Comparison of ENCODE assay signal across 8 cellular contexts in genomic region chr18:44759925-44760342, GRCh38.
A peak's percentile ranks its signal among the peaks of the same experiment; 100 is the strongest.
DNase-seq lines count a peak whose midpoint lies in the region; ATAC-seq and TF ChIP-seq lines count a peak whose summit lies in the region.

No MANE protein-coding gene starts in this region.

- H3K36me3 ChIP-seq in Peyer's patch, result no peaks in the 10 kb centered on the region
- no peaks in the 10 kb centered on the region for H3K36me3 ChIP-seq in mesendoderm (ENCODE audit: control insufficient read depth, insufficient read depth, low read length)

- DNase-seq in Peyer's patch, result peak in 1 of 3 donors; percentile 34
- peak; percentile 27 for DNase-seq in pons (ENCODE audit: low spot score)
- no peak for DNase-seq in mesendoderm
- DNase-seq in sciatic nerve (ENCODE audit: low spot score), result no peak
- no peak for DNase-seq in AG08396 (ENCODE audit: low spot score)
- no peak for DNase-seq in NCI-H1092 (lab: John Stamatoyannopoulos, UW)

- no peaks in the 10 kb centered on the region for H3K79me2 ChIP-seq in mesendoderm (ENCODE audit: control insufficient read depth, insufficient read depth, low read length)

- H3K4me3 ChIP-seq in Peyer's patch (no peak overlapping the region), mesendoderm (ENCODE audit: low read length) (no peak overlapping the region)

- H3K4me2 ChIP-seq in mesendoderm (ENCODE audit: low read length), result no peak overlapping the region

- H3K9me3 ChIP-seq in Peyer's patch, result no peaks in the 10 kb centered on the region

- intact Hi-C loops in sciatic nerve (cut with DNase I), result no loop called here

- no peak overlapping the region for H3K4ac ChIP-seq in mesendoderm (ENCODE audit: low read depth, low read length)

- no peak overlapping the region for H2AK5ac ChIP-seq in mesendoderm (ENCODE audit: low read length)

- H3K27me3 ChIP-seq in Peyer's patch, result no peaks in the 10 kb centered on the region
- no peaks in the 10 kb centered on the region for H3K27me3 ChIP-seq in mesendoderm (ENCODE audit: insufficient read depth, low read length, poor library complexity)

- H3K18ac ChIP-seq in mesendoderm (ENCODE audit: low read length), result no peak overlapping the region

- no peaks in the 10 kb centered on the region for H3K79me1 ChIP-seq in mesendoderm (ENCODE audit: low read length)

- no peak overlapping the region for H2BK15ac ChIP-seq in mesendoderm (replicated peaks; ENCODE audit: low read depth)

- H4K8ac ChIP-seq in mesendoderm (ENCODE audit: low read depth, low read length), result no peak overlapping the region

- no CpG with 5 or more reads among the region's 1 CpG for WGBS in mesendoderm (ENCODE audit: extremely low coverage, insufficient coverage, low lambda C conversion rate)

- peak overlapping the region in 3 of 4 donors; percentile 9 to 79 (median 65) for H3K27ac ChIP-seq in Peyer's patch
- H3K27ac ChIP-seq in mesendoderm (ENCODE audit: low read depth, low read length), result no peak overlapping the region

- no peak overlapping the region for H3K9ac ChIP-seq in mesendoderm (ENCODE audit: low read length)

- no peak overlapping the region for H2BK120ac ChIP-seq in mesendoderm (ENCODE audit: low read depth, low read length)

- TF ChIP-seq CTCF in Peyer's patch (IDR thresholded peaks at IDR 0.05), result no peak

- no peak overlapping the region for H4K5ac ChIP-seq in mesendoderm (ENCODE audit: low read length)

- ATAC-seq in GM19023 (IDR thresholded peaks at IDR 0.05; ENCODE audit: unreplicated experiment) (peak; percentile 55), HG02798 (IDR thresholded peaks at IDR 0.05; ENCODE audit: poor library complexity, unreplicated experiment) (peak; percentile 59), sciatic nerve (no peak)

- no peak overlapping the region for H2BK5ac ChIP-seq in mesendoderm (ENCODE audit: low read length)

- no peak for TF ChIP-seq POLR2A in Peyer's patch (IDR thresholded peaks at IDR 0.05)

- no peak overlapping the region for H3K23ac ChIP-seq in mesendoderm (ENCODE audit: low read length)

- H3K4me1 ChIP-seq in Peyer's patch, result peaks cover 0 to 11% (median 0%) of the 10 kb centered on the region in 4 donors
- H3K4me1 ChIP-seq in mesendoderm (ENCODE audit: control insufficient read depth, low read depth, low read length), result peaks cover 2% of the 10 kb centered on the region

- H3K56ac ChIP-seq in mesendoderm (ENCODE audit: low read length), result no peak overlapping the region
